Comparison of ENCODE assay signal across 34 cellular contexts in genomic region chrX:80293354-80293753, GRCh38.
"Had no signal": no experiment of that assay in that cellular context is flagged by ENCODE, and none has a peak within 500 bp of the region (broad histone marks: within the 10 kb centered on the region; RNA-seq: fewer than 3 reads in every experiment).

No MANE protein-coding gene starts in this region.

- H3K4me3 ChIP-seq: MG63 had no signal

- H3K36me3 ChIP-seq: MG63 had no signal

- H3K4me2 ChIP-seq: KMS-11 had no signal

- H3K27ac ChIP-seq: KMS-11 had no signal

- H3K9ac ChIP-seq: KMS-11 had no signal

- H3K9me3 ChIP-seq: MG63 had no signal

- DNase-seq: Karpas-422, Kasumi-1, MG63, MM.1S, MV-4-11, NCI-H1048, NCI-H1092, NCI-H1092 treated with DMSO at 0.1 percent for 48 hours, NCI-H1105, NCI-H1105 treated with DMSO at 0.1 percent for 48 hours, NCI-H1417, NCI-H1417 treated with DMSO at 0.1 percent for 48 hours, NCI-H1436, NCI-H1436 treated with DMSO at 0.1 percent for 48 hours, NCI-H146, NCI-H1694, NCI-H1694 treated with DMSO at 0.1 percent for 48 hours, NCI-H187, NCI-H187 treated with DMSO at 0.1 percent for 48 hours, NCI-H1930, NCI-H2029, NCI-H2029 treated with DMSO at 0.1 percent for 48 hours, NCI-H2081, NCI-H2081 treated with DMSO at 0.1 percent for 48 hours, NCI-H2107, NCI-H2171, NCI-H2171 treated with DMSO at 0.1 percent for 48 hours, NCI-H2227 treated with DMSO at 0.1 percent for 48 hours, NCI-H226, NCI-H345, NCI-H446, NCI-H446 treated with DMSO at 0.1 percent for 48 hours, NCI-H510A had no signal

- H3K27me3 ChIP-seq: MG63 had no signal
